In the genomic region with DNA sequence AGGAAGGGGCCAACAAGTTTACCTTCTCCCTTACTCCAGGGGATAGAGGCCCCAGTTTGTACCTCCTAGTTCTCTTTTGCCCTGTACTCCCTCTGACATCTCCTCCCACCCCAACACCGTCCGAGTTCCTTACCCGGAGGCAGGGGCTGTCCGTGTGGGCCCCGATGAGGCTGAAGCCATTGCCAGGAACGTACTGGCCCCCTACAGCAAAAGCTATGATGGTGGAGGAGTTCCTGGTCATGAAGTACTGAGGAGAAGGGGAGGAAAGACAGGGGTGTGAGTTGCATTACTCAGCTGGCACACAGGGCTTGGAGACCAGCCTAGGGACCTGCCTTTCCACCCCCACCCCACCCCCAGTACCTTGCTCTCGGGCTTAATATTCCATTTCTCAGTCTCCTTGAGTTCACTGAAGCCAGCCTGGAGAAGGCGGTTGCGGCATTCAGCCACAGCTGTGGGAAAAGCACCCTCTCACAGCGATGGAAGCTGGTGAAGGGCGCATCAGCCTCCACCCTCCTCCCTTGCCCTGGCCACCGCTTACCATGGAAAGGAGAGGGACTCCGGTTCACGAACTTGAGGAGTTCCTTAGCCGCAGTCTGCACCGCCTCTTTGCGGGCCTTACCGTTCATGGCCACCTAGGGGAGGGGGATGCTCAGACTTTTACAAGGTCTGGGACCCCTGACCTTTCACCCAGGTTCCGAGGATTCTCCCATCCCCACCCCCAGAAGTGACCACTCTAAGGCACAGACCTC, we compare ENCODE assay signal across 8 cellular contexts. TPM values are rescaled to one million over a fixed set of nuclear protein-coding genes. Genes with fewer than 3 reads are reported as not detected.
DNase-seq lines count a peak whose midpoint lies in the region; ATAC-seq, FAIRE-seq and TF ChIP-seq lines count a peak whose summit lies in the region.

No MANE protein-coding gene starts in this region.

- peaks cover 22% of the 10 kb centered on the region for H3K4me1 ChIP-seq in DND-41 (ENCODE audit: insufficient read depth, low read length)
- peaks cover 9% of the 10 kb centered on the region for H3K4me1 ChIP-seq in endothelial cell of umbilical vein (ENCODE audit: control insufficient read depth, extremely low read depth, insufficient read depth, low read length)
- H3K4me1 ChIP-seq in pancreas: peaks cover 0 to 3% (median 0%) of the 10 kb centered on the region in 3 donors

- H3K36me3 ChIP-seq in DND-41 (ENCODE audit: insufficient read depth, low read length) (peaks cover 48% of the 10 kb centered on the region), endothelial cell of umbilical vein (ENCODE audit: control insufficient read depth in 2 of 2, extremely low read depth in 1 of 2, insufficient read depth in 2 of 2, low read length in 2 of 2) (peaks cover 0 to 28% of the 10 kb centered on the region in 2 experiments), pancreas (peaks cover 3 to 25% (median 13%) of the 10 kb centered on the region in 3 donors)

- TF ChIP-seq CTCF in DND-41 (IDR thresholded peaks at IDR 0.05; ENCODE audit: borderline replicate concordance, extremely low read depth, low read length, poor library complexity, severe bottlenecking) (no peak), endothelial cell of umbilical vein (IDR thresholded peaks at IDR 0.05; ENCODE audit: extremely low read depth in 1 of 2, insufficient read depth in 1 of 2, low read depth in 1 of 2, low read length in 2 of 2) (no peak), pancreas (IDR thresholded peaks at IDR 0.05) (no peak)

- intact Hi-C loops in endothelial cell of umbilical vein (cut with micrococcal nuclease): loop anchor here (1.0 to 10.0 kb wide), 6 partner anchors 89 to 822 kb away; partner anchors contain the start of genes ABCB6, CHPF, CNOT9 and CNPPD1
- intact Hi-C loops in pancreas (cut with DNase I): no loop called here

- dilution Hi-C loops in endothelial cell of umbilical vein (cut with MboI; ENCODE audit: extremely low pct_ligation_motif_present, low sequenced_read_pairs): no loop called here

- H3K27ac ChIP-seq in DND-41 (ENCODE audit: low read length) (peak overlapping the region; percentile 87), endothelial cell of umbilical vein (ENCODE audit: insufficient read depth, low read depth, low read length) (peak overlapping the region; percentile 78), pancreas (peak overlapping the region; percentile 75 to 91 (median 88))

- no peaks in the 10 kb centered on the region for H3K27me3 ChIP-seq in DND-41 (ENCODE audit: insufficient read depth, low read length, poor library complexity)
- H3K27me3 ChIP-seq in endothelial cell of umbilical vein (ENCODE audit: control insufficient read depth in 2 of 2, insufficient read depth in 2 of 2, low read length in 2 of 2): peaks cover 0 to 2% of the 10 kb centered on the region in 2 experiments
- H3K27me3 ChIP-seq in pancreas: no peaks in the 10 kb centered on the region

- peak overlapping the region; percentile 75 for H3K9ac ChIP-seq in DND-41 (ENCODE audit: low read depth, low read length)
- H3K9ac ChIP-seq in endothelial cell of umbilical vein (replicated peaks; ENCODE audit: extremely low read depth, insufficient read depth, low read length): peak overlapping the region; percentile 81

- H3K4me2 ChIP-seq in DND-41 (ENCODE audit: insufficient read depth, low read length) (peak overlapping the region; percentile 98), endothelial cell of umbilical vein (ENCODE audit: insufficient read depth, low read length) (peak overlapping the region; percentile 33)

- peak overlapping the region; percentile 77 for H2AFZ ChIP-seq in DND-41 (ENCODE audit: low read depth, low read length)
- peak overlapping the region; percentile 90 for H2AFZ ChIP-seq in endothelial cell of umbilical vein (ENCODE audit: low read depth, low read length)

- H3K9me3 ChIP-seq in DND-41 (ENCODE audit: insufficient read depth, low read length, severe bottlenecking): no peaks in the 10 kb centered on the region
- no peaks in the 10 kb centered on the region for H3K9me3 ChIP-seq in endothelial cell of umbilical vein (replicated peaks; ENCODE audit: control insufficient read depth, insufficient read depth, low read length)
- no peaks in the 10 kb centered on the region for H3K9me3 ChIP-seq in pancreas

- DNase-seq in DND-41 (no peak), RPMI8226 (peak; percentile 8), endothelial cell of umbilical vein (ENCODE audit: low read depth, low spot score) (no peak), pancreas (peak in 1 of 6 donors; percentile 42), cerebellar cortex (ENCODE audit: low spot score) (no peak)
- no peak for DNase-seq in stimulated activated naive CD4-positive, alpha-beta T cell treated with Interleukin-2 at 50 U/mL for 16 hours (lab: John Stamatoyannopoulos, UW)

- no peak for TF ChIP-seq POLR2A in endothelial cell of umbilical vein (IDR thresholded peaks at IDR 0.05; ENCODE audit: low read depth, low read length)

- peaks cover 16% of the 10 kb centered on the region for H3K79me2 ChIP-seq in DND-41 (ENCODE audit: insufficient read depth, low read length)
- no peaks in the 10 kb centered on the region for H3K79me2 ChIP-seq in endothelial cell of umbilical vein (ENCODE audit: control insufficient read depth, insufficient read depth, low read length)

- CTCF ChIA-PET in endothelial cell of umbilical vein (lab: Charles Lee): interaction anchor here (1.9 to 3.0 kb wide), 3 partner anchors 109 to 143 kb away, joined by 12 to 16 read pairs (median 14); partner anchors contain the start of gene GMPPA

- ATAC-seq in DND-41 (ENCODE audit: insufficient read depth, low read depth) (no peak), pancreas (no peak), HG02588 (IDR thresholded peaks at IDR 0.05; ENCODE audit: unreplicated experiment) (no peak), HG03565 (IDR thresholded peaks at IDR 0.05; ENCODE audit: unreplicated experiment) (no peak)

- WGBS in pancreas, 2 donors: 44 to 47% methylated on average over 18 to 19 of the region's 19 CpGs

- H3K9me1 ChIP-seq in endothelial cell of umbilical vein (replicated peaks; ENCODE audit: control insufficient read depth, extremely low read depth, insufficient read depth, low read length): no peaks in the 10 kb centered on the region

- no peak for FAIRE-seq in endothelial cell of umbilical vein (lab: Jason Lieb, UNC)
- FAIRE-seq in pancreas (lab: Jason Lieb, UNC): no peak

- H3K4me3 ChIP-seq in DND-41 (ENCODE audit: low read depth in 1 of 2, low read length in 2 of 2) (peak overlapping the region; percentile 70 to 82; a peak in 3 of 4 replicates), endothelial cell of umbilical vein (replicated peaks in 1 of 3; ENCODE audit: insufficient read depth in 1 of 3, low read depth in 1 of 3, low read length in 3 of 3) (peak overlapping the region; percentile 79 to 85 (median 83)), pancreas (peak overlapping the region; percentile 71 to 88 (median 79))

- POLR2A ChIA-PET in endothelial cell of umbilical vein (lab: Charles Lee): interaction anchor here (0.9 to 1.1 kb wide), 2 partner anchors 100 to 727 kb away, joined by 4 to 6 read pairs; partner anchors contain the start of genes BCS1L and ZNF142

- H4K20me1 ChIP-seq in DND-41 (ENCODE audit: insufficient read depth, low read length) (peaks cover 25% of the 10 kb centered on the region; the same call in 1 of the 2 replicates), endothelial cell of umbilical vein (replicated peaks; ENCODE audit: control insufficient read depth, extremely low read depth, insufficient read depth, low read length) (no peaks in the 10 kb centered on the region)

- BruUV-seq in endothelial cell of umbilical vein (replicated peaks; lab: Mats Ljungman, UMichigan): no TSS peak

RNA-seq across cellular contexts. Expression of gene DNPEP, which starts 1.0 kb away (rescaled TPM):
- total RNA-seq in endothelial cell of umbilical vein: 40.4 and 43.1 TPM in 2 replicates
- polyA plus RNA-seq in endothelial cell of umbilical vein: 77.5 and 83.2 TPM in 2 replicates
- 47.7 and 52.1 TPM in 2 replicates for polyA plus RNA-seq in endothelial cell of umbilical vein (2011; cell fraction: cytosol; rRNA removed)
- polyA plus RNA-seq in endothelial cell of umbilical vein (2011; cell fraction: nucleus; rRNA removed): 117 and 134 TPM in 2 replicates
- 51.3 and 76.1 TPM in 2 replicates for polyA plus RNA-seq in endothelial cell of umbilical vein (2012)
- polyA minus RNA-seq in endothelial cell of umbilical vein: 48.5 and 59.5 TPM in 2 replicates
- polyA minus RNA-seq in endothelial cell of umbilical vein (2011; cell fraction: cytosol; rRNA and poly(A)+ RNA removed): 29.0 TPM
- 39.2 and 40.3 TPM in 2 replicates for polyA minus RNA-seq in endothelial cell of umbilical vein (2011; cell fraction: nucleus; rRNA and poly(A)+ RNA removed)
- 10 to 100 TPM; 21.0 to 32.8 (median 25.1) TPM for total RNA-seq in pancreas
- 10 to 100 TPM; 54.6 to 89.4 TPM for polyA plus RNA-seq in pancreas

RNA-seq across cellular contexts. Expression of gene DES, which starts 31.5 kb away (rescaled TPM):
- total RNA-seq in endothelial cell of umbilical vein (not detected in 2 replicates), pancreas (1 to 10 TPM in 5 of 6 donors, under 1 TPM in 1; 0.75 to 6.1 (median 1.9) TPM)
- polyA plus RNA-seq in endothelial cell of umbilical vein (not detected in 2 replicates), pancreas (100 to 1,000 TPM in 1 of 2 donors, 10 to 100 TPM in 1; 12.6 to 101 TPM)
- not detected in 2 replicates for polyA plus RNA-seq in endothelial cell of umbilical vein (2011; cell fraction: cytosol; rRNA removed)
- not detected in 2 replicates for polyA plus RNA-seq in endothelial cell of umbilical vein (2011; cell fraction: nucleus; rRNA removed)
- not detected in 2 replicates for polyA plus RNA-seq in endothelial cell of umbilical vein (2012)
- 1.7 TPM in 1 of 2 replicates, not detected in the other for polyA minus RNA-seq in endothelial cell of umbilical vein
- polyA minus RNA-seq in endothelial cell of umbilical vein (2011; cell fraction: cytosol; rRNA and poly(A)+ RNA removed): 1.1 TPM
- polyA minus RNA-seq in endothelial cell of umbilical vein (2011; cell fraction: nucleus; rRNA and poly(A)+ RNA removed): not detected in 2 replicates

RNA-seq across cellular contexts. Expression of gene SPEG, which starts 47.9 kb away (rescaled TPM):
- total RNA-seq in endothelial cell of umbilical vein: 0.21 and 0.84 TPM in 2 replicates
- polyA plus RNA-seq in endothelial cell of umbilical vein: 3.5 TPM in 2 replicates
- polyA plus RNA-seq in endothelial cell of umbilical vein (2011; cell fraction: cytosol; rRNA removed): 0.94 and 2.1 TPM in 2 replicates
- polyA plus RNA-seq in endothelial cell of umbilical vein (2011; cell fraction: nucleus; rRNA removed): 18.2 and 18.7 TPM in 2 replicates
- polyA plus RNA-seq in endothelial cell of umbilical vein (2012): 1.0 and 2.6 TPM in 2 replicates
- 3.6 and 5.6 TPM in 2 replicates for polyA minus RNA-seq in endothelial cell of umbilical vein
- polyA minus RNA-seq in endothelial cell of umbilical vein (2011; cell fraction: cytosol; rRNA and poly(A)+ RNA removed): 1.7 TPM
- polyA minus RNA-seq in endothelial cell of umbilical vein (2011; cell fraction: nucleus; rRNA and poly(A)+ RNA removed): 4.4 and 11.4 TPM in 2 replicates
- 1 to 10 TPM; 2.6 to 4.9 (median 3.6) TPM for total RNA-seq in pancreas
- 10 to 100 TPM; 21.9 to 33.3 TPM for polyA plus RNA-seq in pancreas

RNA-seq across cellular contexts. Expression of gene RESP18, which starts 54.2 kb away (rescaled TPM):
- not detected in 2 replicates for total RNA-seq in endothelial cell of umbilical vein
- not detected in 2 replicates for polyA plus RNA-seq in endothelial cell of umbilical vein
- not detected in 2 replicates for polyA plus RNA-seq in endothelial cell of umbilical vein (2011; cell fraction: cytosol; rRNA removed)
- polyA plus RNA-seq in endothelial cell of umbilical vein (2011; cell fraction: nucleus; rRNA removed): not detected in 2 replicates
- polyA plus RNA-seq in endothelial cell of umbilical vein (2012): not detected in 2 replicates
- polyA minus RNA-seq in endothelial cell of umbilical vein: not detected in 2 replicates
- polyA minus RNA-seq in endothelial cell of umbilical vein (2011; cell fraction: cytosol; rRNA and poly(A)+ RNA removed): not detected
- not detected in 2 replicates for polyA minus RNA-seq in endothelial cell of umbilical vein (2011; cell fraction: nucleus; rRNA and poly(A)+ RNA removed)
- not detected for total RNA-seq in pancreas
- under 1 TPM in 1 of 2 donors, not detected in 1; 0.16 TPM for polyA plus RNA-seq in pancreas
